In genomic region chr3:81544385-81544784, GRCh38 we compare ENCODE assay signal across 26 cellular contexts.
A peak's percentile ranks its signal among the peaks of the same experiment; 100 is the strongest.
DNase-seq lines count a peak whose midpoint lies in the region; ATAC-seq lines count a peak whose summit lies in the region.
"Had no signal": no experiment of that assay in that cellular context is flagged by ENCODE, and none has a peak within 500 bp of the region (broad histone marks: within the 10 kb centered on the region; RNA-seq: fewer than 3 reads in every experiment).

No MANE protein-coding gene starts in this region.

- peak; percentile 60 for ATAC-seq in GM21619 (IDR thresholded peaks at IDR 0.05; ENCODE audit: unreplicated experiment)
- peak; percentile 45 for ATAC-seq in HG03520 (IDR thresholded peaks at IDR 0.05; ENCODE audit: unreplicated experiment)
- ATAC-seq: activated CD8-positive, alpha-beta T cell treated with anti-CD3 and anti-CD28 coated beads for 36 hours; esophagus mucosa; lower lobe of right lung; natural killer cell; stimulated activated naive CD8-positive, alpha-beta T cell treated with anti-CD3 and anti-CD28 coated beads, Interleukin-15, Interleukin-2, amounts not matched to agents 100 U/mL and 50 U/mL, for 24 hours; T-helper 17 cell had no signal

- DNase-seq in NOMO-1 treated with DMSO at 0.1 percent for 48 hours (lab: John Stamatoyannopoulos, UW; ENCODE audit: unreplicated experiment): peak; percentile 54
- DNase-seq in NOMO-1 treated with dmso at 0.1 percent for 144 hours (lab: John Stamatoyannopoulos, UW; ENCODE audit: unreplicated experiment): no peak
- DNase-seq in SK-N-DZ (ENCODE audit: low spot score): no peak
- no peak for DNase-seq in activated effector memory CD4-positive, alpha-beta T cell treated with Interleukin-2 at 50 U/mL for 16 hours
- DNase-seq in SHP77 (lab: John Stamatoyannopoulos, UW): no peak
- DNase-seq in HUDEP-2 (lab: John Stamatoyannopoulos, UW; ENCODE audit: unreplicated experiment in 76 of 76): no peak
- DNase-seq: 8988T; activated CD4-positive, alpha-beta T cell treated with anti-CD3 and anti-CD28 coated beads for 1 hour; activated CD8-positive, alpha-beta T cell treated with anti-CD3 and anti-CD28 coated beads for 36 hours; aorta; CD4-positive, CD25-positive, alpha-beta regulatory T cell; colonic mucosa; foreskin fibroblast; H9; kidney glomerular epithelial cell; lower lobe of right lung; natural killer cell; NCI-H2029; NCI-H526 treated with DMSO at 0.1 percent for 48 hours; SK-N-SH; stimulated activated naive CD8-positive, alpha-beta T cell treated with anti-CD3 and anti-CD28 coated beads, Interleukin-15, Interleukin-2, amounts not matched to agents 100 U/mL and 50 U/mL, for 24 hours; T-helper 17 cell; uterus had no signal
